19 cellular contexts compared by ENCODE assay signal in genomic region chr4:44160776-44161377, GRCh38.
DNase-seq lines count a peak whose midpoint lies in the region; ATAC-seq, FAIRE-seq and TF ChIP-seq lines count a peak whose summit lies in the region.
"Had no signal": no experiment of that assay in that cellular context is flagged by ENCODE, and none has a peak within 500 bp of the region (broad histone marks: within the 10 kb centered on the region; RNA-seq: fewer than 3 reads in every experiment).

No MANE protein-coding gene starts in this region.

- POLR2A ChIA-PET in endothelial cell of umbilical vein (lab: Charles Lee): interaction anchor here (0.6 kb wide), 1 partner anchor 95 kb away, joined by 3 read pairs; no protein-coding TSS in a partner anchor

- DNase-seq in HT1080 (ENCODE audit: low read depth) (peak; percentile 41), RWPE2 (ENCODE audit: low spot score) (no peak), endothelial cell of umbilical vein (ENCODE audit: low read depth, low spot score) (peak; percentile 71), hepatocyte (ENCODE audit: low spot score) (no peak), GM19240 (ENCODE audit: insufficient read length, low spot score) (no peak), NCI-H2107 treated with DMSO at 0.1 percent for 48 hours (lab: John Stamatoyannopoulos, UW; ENCODE audit: unreplicated experiment) (no peak), ACHN (no peak)
- DNase-seq: AML-193; Caco-2; CD4-positive, alpha-beta T cell; H9 had no signal

- ATAC-seq in RWPE2 (ENCODE audit: low read depth) (peak; percentile 70), HG02798 (IDR thresholded peaks at IDR 0.05; ENCODE audit: poor library complexity, unreplicated experiment) (no peak)

- dilution Hi-C loops in endothelial cell of umbilical vein (cut with MboI; ENCODE audit: extremely low pct_ligation_motif_present, low sequenced_read_pairs): no loop called here

- CTCF ChIA-PET in endothelial cell of umbilical vein (lab: Charles Lee): no interaction called here

- in situ Hi-C loops in ACHN (cut with HindIII; ENCODE audit: low pct_ligation_motif_present, low pct_unique_long_range_greater_than_20kb, low sequenced_read_pairs): no loop called here

- H3K27me3 ChIP-seq in RWPE2 (ENCODE audit: insufficient read depth, poor library complexity, severe bottlenecking) (no peaks in the 10 kb centered on the region), endothelial cell of umbilical vein (ENCODE audit: control insufficient read depth in 2 of 2, insufficient read depth in 2 of 2, low read length in 2 of 2) (no peaks in the 10 kb centered on the region), hepatocyte (no peaks in the 10 kb centered on the region)

- no peaks in the 10 kb centered on the region for H3K9me2 ChIP-seq in hepatocyte (replicated peaks; ENCODE audit: insufficient read depth)

- peak overlapping the region; percentile 46 for H3K9ac ChIP-seq in endothelial cell of umbilical vein (replicated peaks; ENCODE audit: extremely low read depth, insufficient read depth, low read length)

- H3K4me2 ChIP-seq in endothelial cell of umbilical vein (ENCODE audit: insufficient read depth, low read length) (peak overlapping the region; percentile 72), hepatocyte (no peak overlapping the region)

- peaks cover 29% of the 10 kb centered on the region for H3K4me1 ChIP-seq in RWPE2 (ENCODE audit: insufficient read depth, poor library complexity, severe bottlenecking)
- peaks cover 57% of the 10 kb centered on the region for H3K4me1 ChIP-seq in endothelial cell of umbilical vein (ENCODE audit: control insufficient read depth, extremely low read depth, insufficient read depth, low read length)
- peaks cover 16% of the 10 kb centered on the region for H3K4me1 ChIP-seq in hepatocyte (ENCODE audit: insufficient read depth)

- no peaks in the 10 kb centered on the region for H3K9me1 ChIP-seq in endothelial cell of umbilical vein (replicated peaks; ENCODE audit: control insufficient read depth, extremely low read depth, insufficient read depth, low read length)

- intact Hi-C loops in endothelial cell of umbilical vein (cut with micrococcal nuclease): loop anchor here (2.0 to 10.0 kb wide), 2 partner anchors 14 to 1826 kb away; no protein-coding TSS in a partner anchor

- BruUV-seq in endothelial cell of umbilical vein (replicated peaks; lab: Mats Ljungman, UMichigan): TSS peak; percentile 35

- H3K79me2 ChIP-seq in endothelial cell of umbilical vein (ENCODE audit: control insufficient read depth, insufficient read depth, low read length) (no peaks in the 10 kb centered on the region), hepatocyte (no peaks in the 10 kb centered on the region)

- H3K36me3 ChIP-seq in RWPE2 (ENCODE audit: low read depth): no peaks in the 10 kb centered on the region
- no peaks in the 10 kb centered on the region for H3K36me3 ChIP-seq in endothelial cell of umbilical vein (ENCODE audit: control insufficient read depth in 2 of 2, extremely low read depth in 1 of 2, insufficient read depth in 2 of 2, low read length in 2 of 2)
- H3K36me3 ChIP-seq in hepatocyte (replicated peaks; ENCODE audit: insufficient read depth, low read depth): no peaks in the 10 kb centered on the region

- TF ChIP-seq CTCF in RWPE2 (IDR thresholded peaks at IDR 0.05; ENCODE audit: poor library complexity, severe bottlenecking): no peak
- TF ChIP-seq CTCF in endothelial cell of umbilical vein (IDR thresholded peaks at IDR 0.05; ENCODE audit: extremely low read depth in 1 of 2, insufficient read depth in 1 of 2, low read depth in 1 of 2, low read length in 2 of 2): no peak
- TF ChIP-seq CTCF in hepatocyte (IDR thresholded peaks at IDR 0.05; ENCODE audit: poor library complexity): no peak

- no peaks in the 10 kb centered on the region for H3K9me3 ChIP-seq in RWPE2 (ENCODE audit: severe bottlenecking)
- no peaks in the 10 kb centered on the region for H3K9me3 ChIP-seq in endothelial cell of umbilical vein (replicated peaks; ENCODE audit: control insufficient read depth, insufficient read depth, low read length)
- no peaks in the 10 kb centered on the region for H3K9me3 ChIP-seq in hepatocyte (ENCODE audit: low read depth)
- H3K9me3 ChIP-seq: Caco-2 had no signal

- 48% methylated on average over 4 of the region's 4 CpGs for WGBS in hepatocyte (ENCODE audit: low lambda C conversion rate, missing lambda C conversion rate)

- no peak for TF ChIP-seq POLR2A in endothelial cell of umbilical vein (IDR thresholded peaks at IDR 0.05; ENCODE audit: low read depth, low read length)

- peak overlapping the region; percentile 38 for H2AFZ ChIP-seq in endothelial cell of umbilical vein (ENCODE audit: low read depth, low read length)
- no peak overlapping the region for H2AFZ ChIP-seq in hepatocyte

- H4K20me1 ChIP-seq in endothelial cell of umbilical vein (replicated peaks; ENCODE audit: control insufficient read depth, extremely low read depth, insufficient read depth, low read length) (no peaks in the 10 kb centered on the region), hepatocyte (ENCODE audit: insufficient read depth, poor library complexity, severe bottlenecking) (no peaks in the 10 kb centered on the region)

- FAIRE-seq in endothelial cell of umbilical vein (lab: Jason Lieb, UNC): peak; percentile 21
- FAIRE-seq: A204.1, D721Med, G401.6, GM12891, GM18507, H1 had no signal

- H3K27ac ChIP-seq in RWPE2 (ENCODE audit: poor library complexity, severe bottlenecking) (peak overlapping the region; percentile 51), endothelial cell of umbilical vein (ENCODE audit: insufficient read depth, low read depth, low read length) (peak overlapping the region; percentile 51), hepatocyte (peak overlapping the region; percentile 85)
- H3K27ac ChIP-seq: C4-2B had no signal

- H3K4me3 ChIP-seq in RWPE2 (ENCODE audit: severe bottlenecking) (no peak overlapping the region), endothelial cell of umbilical vein (replicated peaks in 1 of 3; ENCODE audit: insufficient read depth in 1 of 3, low read depth in 1 of 3, low read length in 3 of 3) (peak overlapping the region in 1 of 3 experiments; percentile 33), hepatocyte (no peak overlapping the region)

TF ChIP-seq in endothelial cell of umbilical vein, 7 proteins besides CTCF, POLR2A, EP300 and RAD21:
- no peak for TF ChIP-seq FOS (IDR thresholded peaks at IDR 0.05; ENCODE audit: borderline replicate concordance, insufficient read depth, low read length)
- peak; percentile 32 for TF ChIP-seq JUN (IDR thresholded peaks at IDR 0.05; ENCODE audit: borderline replicate concordance, insufficient read depth, insufficient read length, low read depth)
- no peak for TF ChIP-seq POLR2AphosphoS5 (IDR thresholded peaks at IDR 0.05; ENCODE audit: insufficient read depth, low read depth, low read length)
- no peak for TF ChIP-seq MYC (IDR thresholded peaks at IDR 0.05; ENCODE audit: low read depth, low read length)
- peak; percentile 22 for TF ChIP-seq GATA2 (IDR thresholded peaks at IDR 0.05; ENCODE audit: insufficient read depth, insufficient read length, low read depth, low read length)
- no peak for TF ChIP-seq MAX (IDR thresholded peaks at IDR 0.05; ENCODE audit: insufficient read depth, insufficient read length)
- TF ChIP-seq EZH2 (IDR thresholded peaks at IDR 0.05; ENCODE audit: borderline replicate concordance, low read depth, low read length, severe bottlenecking): no peak
TF ChIP-seq in endothelial cell of umbilical vein: peak in this region for 2.

Comparison
In these comparisons a context has a peak if more than half of its experiments do, and no peak if none do; other contexts are left out.
1. DNase-seq: peak in HT1080 (single experiment) and endothelial cell of umbilical vein (single experiment); none in RWPE2 (single experiment), hepatocyte (single experiment), GM19240 (single experiment), NCI-H2107 treated with DMSO at 0.1 percent for 48 hours (single experiment) and ACHN (single experiment).
2. Peak in every context shown above with its lines, with median percentiles within 50 percentile points of each other: H3K27ac ChIP-seq.